In genomic region chr3:131107637-131108433, GRCh38 we compare ENCODE assay signal across 21 cellular contexts.
DNase-seq lines count a peak whose midpoint lies in the region; ATAC-seq and TF ChIP-seq lines count a peak whose summit lies in the region.
"Had no signal": no experiment of that assay in that cellular context is flagged by ENCODE, and none has a peak within 500 bp of the region (broad histone marks: within the 10 kb centered on the region; RNA-seq: fewer than 3 reads in every experiment).

No MANE protein-coding gene starts in this region.

- H3K27me3 ChIP-seq in RWPE2 (ENCODE audit: insufficient read depth, poor library complexity, severe bottlenecking) (no peaks in the 10 kb centered on the region), right atrium auricular region (no peaks in the 10 kb centered on the region)
- H3K27me3 ChIP-seq: MG63, stomach, uterus had no signal

- H3K27ac ChIP-seq in RWPE2 (ENCODE audit: poor library complexity, severe bottlenecking) (peak overlapping the region; percentile 56), right atrium auricular region (no peak overlapping the region)
- H3K27ac ChIP-seq: stomach, uterus had no signal

- H3K4me3 ChIP-seq in RWPE2 (ENCODE audit: severe bottlenecking) (no peak overlapping the region), foreskin fibroblast (ENCODE audit: low read depth in 1 of 2, low read length in 2 of 2) (no peak overlapping the region), right atrium auricular region (no peak overlapping the region)
- H3K4me3 ChIP-seq: MG63, stomach, uterus had no signal

- DNase-seq in A172 (ENCODE audit: low spot score) (peak; percentile 18), ELR (ENCODE audit: low read depth) (peak; percentile 28), RWPE2 (ENCODE audit: low spot score) (no peak), foreskin fibroblast (peak; percentile 9 to 30), right atrium auricular region (ENCODE audit: low spot score) (no peak)
- no peak for DNase-seq in activated naive CD4-positive, alpha-beta T cell treated with Interleukin-2 at 50 U/mL for 16 hours
- DNase-seq: activated CD8-positive, alpha-beta T cell treated with anti-CD3 and anti-CD28 coated beads for 36 hours; activated T-cell treated with anti-CD3 and anti-CD28 coated beads, Interleukin-2, amount 50 U/mL, for 72 hours; Calu3; endodermal cell; H9; MG63; NCI-H2107; NK-92 treated with Interleukin-12 subunit alpha and Interleukin-12 subunit beta, amount 100 ng/mL, for 24 hours; stomach; T-cell; uterus had no signal

- H3K36me3 ChIP-seq in RWPE2 (ENCODE audit: low read depth) (peaks cover 5% of the 10 kb centered on the region; the same call in 1 of the 2 replicates), right atrium auricular region (no peaks in the 10 kb centered on the region)
- H3K36me3 ChIP-seq: MG63, stomach, uterus had no signal

- H3K9me3 ChIP-seq in RWPE2 (ENCODE audit: severe bottlenecking) (no peaks in the 10 kb centered on the region), right atrium auricular region (no peaks in the 10 kb centered on the region)
- H3K9me3 ChIP-seq: MG63, stomach, uterus had no signal

- H3K4me1 ChIP-seq in RWPE2 (ENCODE audit: insufficient read depth, poor library complexity, severe bottlenecking) (peaks cover 36% of the 10 kb centered on the region), right atrium auricular region (no peaks in the 10 kb centered on the region)
- H3K4me1 ChIP-seq: uterus had no signal

- no peak for TF ChIP-seq CTCF in RWPE2 (IDR thresholded peaks at IDR 0.05; ENCODE audit: poor library complexity, severe bottlenecking)
- no peak for TF ChIP-seq CTCF in foreskin fibroblast (IDR thresholded peaks at IDR 0.05; ENCODE audit: low read depth, low read length)
- TF ChIP-seq CTCF in right atrium auricular region (IDR thresholded peaks at IDR 0.05), result no peak

- ATAC-seq in RWPE2 (ENCODE audit: low read depth) (peak; percentile 72), GM19351 (IDR thresholded peaks at IDR 0.05; ENCODE audit: unreplicated experiment) (no peak), HG03025 (IDR thresholded peaks at IDR 0.05; ENCODE audit: low FRiP score, unreplicated experiment) (no peak)
- ATAC-seq: activated CD8-positive, alpha-beta T cell treated with anti-CD3 and anti-CD28 coated beads for 36 hours; activated T-cell treated with anti-CD3 and anti-CD28 coated beads, Interleukin-2, amount 50 U/mL, for 72 hours; natural killer cell treated with Interleukin-12 subunit alpha and Interleukin-12 subunit beta and Interleukin-15 and Interleukin-18, amount 100 ng/mL, for 72 hours; Right ventricle myocardium inferior; T-cell had no signal

Comparison
In these comparisons a context has a peak if more than half of its experiments do, and no peak if none do; other contexts are left out.
1. DNase-seq: peak in A172 (single experiment), ELR (single experiment) and foreskin fibroblast (2 of 2); none in RWPE2 (single experiment), right atrium auricular region (single experiment) and activated naive CD4-positive, alpha-beta T cell treated with Interleukin-2 at 50 U/mL for 16 hours (single experiment).